ENCODE assay signal across 8 cellular contexts in the genomic region with DNA sequence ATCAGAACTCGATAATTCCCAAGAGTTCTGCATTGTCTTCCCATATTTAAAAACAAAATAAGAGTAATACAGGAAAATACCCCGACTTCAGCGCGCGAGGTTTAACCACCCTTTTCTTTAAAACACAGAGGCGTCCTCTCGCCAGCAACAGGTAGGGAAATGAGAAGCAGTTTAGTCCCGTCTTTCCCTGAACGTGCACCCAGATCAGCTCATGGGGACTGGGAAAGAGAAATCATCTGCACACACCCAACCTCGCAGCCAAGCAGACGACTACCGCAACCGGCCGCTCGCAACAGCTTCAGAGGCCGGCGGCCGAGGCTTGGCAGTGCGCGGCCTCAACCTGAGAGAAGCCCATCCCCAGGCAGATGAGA. TPM values are rescaled to one million over a fixed set of nuclear protein-coding genes. Genes with fewer than 3 reads are reported as not detected.
DNase-seq lines count a peak whose midpoint lies in the region; ATAC-seq and TF ChIP-seq lines count a peak whose summit lies in the region.

No MANE protein-coding gene starts in this region.

- POLR2A ChIA-PET in activated B cell treated with CpG ODN at 0.5 μM for 24 hours (lab: Charles Lee), result interaction anchor here (0.7 to 1.3 kb wide), 5 partner anchors 8 to 257 kb away, joined by 3 to 12 read pairs (median 4); a partner anchor contains a TSS

- H3K4me1 Mint-ChIP-seq in activated T-cell treated with anti-CD3 and anti-CD28 coated beads, Interleukin-2, amount 50 U/mL, for 24 hours (ENCODE audit: low read depth), result peaks cover 41% of the 10 kb centered on the region
- H3K4me1 Mint-ChIP-seq in activated B cell treated with CpG ODN at 0.5 μM for 24 hours, result peaks cover 42% of the 10 kb centered on the region

- no peak for TF ChIP-seq CTCF in activated B cell treated with CpG ODN at 0.5 μM for 24 hours (IDR thresholded peaks at IDR 0.05)

- H3K4me3 Mint-ChIP-seq in activated T-cell treated with anti-CD3 and anti-CD28 coated beads, Interleukin-2, amount 50 U/mL, for 24 hours, result peak overlapping the region; percentile 96
- H3K4me3 Mint-ChIP-seq in activated B cell treated with CpG ODN at 0.5 μM for 24 hours, result peak overlapping the region; percentile 97

- peak overlapping the region; percentile 83 for H3K27ac ChIP-seq in right cardiac atrium (ENCODE audit: low read length)
- peak overlapping the region; percentile 91 to 99 (median 97) for H3K27ac ChIP-seq in skin epidermis

- under 1% methylated on average over 20 of the region's 20 CpGs for WGBS in right cardiac atrium

- peak overlapping the region; percentile 53 for H3K4me3 ChIP-seq in right cardiac atrium (ENCODE audit: low read length)
- peak overlapping the region; percentile 85 to 98 (median 93) for H3K4me3 ChIP-seq in skin epidermis

- H3K36me3 Mint-ChIP-seq in activated T-cell treated with anti-CD3 and anti-CD28 coated beads, Interleukin-2, amount 50 U/mL, for 24 hours (ENCODE audit: low read depth), result peaks cover 40% of the 10 kb centered on the region
- peaks cover 32% of the 10 kb centered on the region for H3K36me3 Mint-ChIP-seq in activated B cell treated with CpG ODN at 0.5 μM for 24 hours (ENCODE audit: low read depth)

- intact Hi-C loops in activated B cell treated with CpG ODN at 0.5 μM for 24 hours (cut with micrococcal nuclease) (loop anchor here (1.0 to 5.0 kb wide), 9 partner anchors 26 to 882 kb away; a partner anchor contains a TSS), right cardiac atrium (cut with DNase I) (no loop called here)

- H3K9me3 Mint-ChIP-seq in activated T-cell treated with anti-CD3 and anti-CD28 coated beads, Interleukin-2, amount 50 U/mL, for 24 hours, result no peaks in the 10 kb centered on the region
- no peaks in the 10 kb centered on the region for H3K9me3 Mint-ChIP-seq in activated B cell treated with CpG ODN at 0.5 μM for 24 hours

- H3K27me3 Mint-ChIP-seq in activated T-cell treated with anti-CD3 and anti-CD28 coated beads, Interleukin-2, amount 50 U/mL, for 24 hours, result no peaks in the 10 kb centered on the region
- H3K27me3 Mint-ChIP-seq in activated B cell treated with CpG ODN at 0.5 μM for 24 hours, result no peaks in the 10 kb centered on the region

- ATAC-seq in activated B cell treated with CpG ODN at 0.5 μM for 24 hours (ENCODE audit: low read depth) (no peak), right cardiac atrium (no peak), HG03439 (IDR thresholded peaks at IDR 0.05; ENCODE audit: unreplicated experiment) (no peak), HG03045 (IDR thresholded peaks at IDR 0.05; ENCODE audit: unreplicated experiment) (no peak)

- H3K27ac Mint-ChIP-seq in activated T-cell treated with anti-CD3 and anti-CD28 coated beads, Interleukin-2, amount 50 U/mL, for 24 hours, result peak overlapping the region; percentile 96
- H3K27ac Mint-ChIP-seq in activated B cell treated with CpG ODN at 0.5 μM for 24 hours, result peak overlapping the region; percentile 97

- no peaks in the 10 kb centered on the region for H3K27me3 ChIP-seq in right cardiac atrium (ENCODE audit: control insufficient read depth, insufficient read depth)

- no peaks in the 10 kb centered on the region for H3K9me3 ChIP-seq in right cardiac atrium (ENCODE audit: control insufficient read depth, low read length)

- peaks cover 3% of the 10 kb centered on the region for H3K4me1 ChIP-seq in right cardiac atrium (ENCODE audit: control insufficient read depth, insufficient read depth, low read length)

- CTCF ChIA-PET in activated B cell treated with CpG ODN at 0.5 μM for 24 hours (lab: Charles Lee), result no interaction called here

- no peak for DNase-seq in activated T-cell treated with anti-CD3 and anti-CD28 coated beads, Interleukin-2, amount 50 U/mL, for 24 hours
- DNase-seq in activated T-cell treated with anti-CD3 and anti-CD28 coated beads for 4 hours (no peak), activated B cell treated with CpG ODN at 0.5 μM for 24 hours (no peak), right cardiac atrium (no peak), T-helper 9 cell (no peak)

RNA-seq across cellular contexts. Expression of a gene that starts 0.7 kb away (rescaled TPM):
- 65.3 and 84.2 TPM in 2 replicates for total RNA-seq in activated B cell treated with CpG ODN at 0.5 μM for 24 hours
- total RNA-seq in right cardiac atrium, result 10 to 100 TPM; 33.2 to 37.0 (median 34.5) TPM
- 14.0 TPM for polyA plus RNA-seq in right cardiac atrium

RNA-seq across cellular contexts. Expression of a gene that starts 34.9 kb away (rescaled TPM):
- total RNA-seq in activated B cell treated with CpG ODN at 0.5 μM for 24 hours (not detected in 2 replicates), right cardiac atrium (100 to 1,000 TPM in 1 of 4 donors, 10 to 100 TPM in 3; 81.6 to 134 (median 84.8) TPM)
- polyA plus RNA-seq in right cardiac atrium, result 27.2 TPM

Comparison
In these comparisons a context has a peak if more than half of its experiments do, and no peak if none do; other contexts are left out.
1. RNA of a gene that starts 34.9 kb away (total RNA-seq): 81.6 to 134 TPM in right cardiac atrium; not detected in activated B cell treated with CpG ODN at 0.5 μM for 24 hours; every median in the first group is over 10 times any median in the second.